Comparison of ENCODE assay signal across 14 cellular contexts in genomic region chr13:28049880-28050871, GRCh38. TPM values are rescaled to one million over a fixed set of nuclear protein-coding genes. Genes with fewer than 3 reads are reported as not detected.
DNase-seq lines count a peak whose midpoint lies in the region; ATAC-seq, FAIRE-seq and TF ChIP-seq lines count a peak whose summit lies in the region.
"Had no signal": no experiment of that assay in that cellular context is flagged by ENCODE, and none has a peak within 500 bp of the region (broad histone marks: within the 10 kb centered on the region; RNA-seq: fewer than 3 reads in every experiment).

No MANE protein-coding gene starts in this region.

- H3K9ac ChIP-seq in kidney (ENCODE audit: low read length in 2 of 2), result peak overlapping the region in 1 of 2 donors; percentile 8
- H3K9ac ChIP-seq: BLaER1 had no signal

- no peak for DNase-seq in kidney
- no peak for DNase-seq in stimulated activated CD4-positive, alpha-beta T cell treated with anti-CD3 and anti-CD28 coated beads, Interleukin-12 subunit alpha, Interleukin-12 subunit beta, amount 100 ng/mL, for 4 hours
- DNase-seq in T-cell, result no peak
- no peak for DNase-seq in activated T-cell treated with anti-CD3 and anti-CD28 coated beads, Interleukin-2, amount 50 U/mL, for 48 hours
- no peak for DNase-seq in foreskin keratinocyte
- DNase-seq: activated CD8-positive, alpha-beta T cell treated with anti-CD3 and anti-CD28 coated beads, Interleukin-2, amount 10 ng/mL, durations not matched to agents 7 days and 5 days; amniotic stem cell had no signal

- no peaks in the 10 kb centered on the region for H3K9me3 ChIP-seq in kidney (ENCODE audit: control insufficient read depth in 1 of 2, low read length in 2 of 2)
- H3K9me3 ChIP-seq: thoracic aorta had no signal

- no peak for TF ChIP-seq CTCF in kidney (IDR thresholded peaks at IDR 0.05; ENCODE audit: borderline replicate concordance, extremely low read depth, insufficient read depth)
- no peak for TF ChIP-seq CTCF in foreskin keratinocyte (conservative IDR thresholded peaks at IDR 0.05)

- H3K27ac ChIP-seq in kidney (ENCODE audit: low read depth in 2 of 2, low read length in 2 of 2), result no peak overlapping the region
- H3K27ac ChIP-seq in foreskin keratinocyte, result no peak overlapping the region
- H3K27ac ChIP-seq: BLaER1, thoracic aorta had no signal

- no peaks in the 10 kb centered on the region for H3K36me3 ChIP-seq in kidney (ENCODE audit: control insufficient read depth in 1 of 2, insufficient read depth in 2 of 2, low read length in 2 of 2)
- H3K36me3 ChIP-seq: BLaER1, thoracic aorta had no signal

- peak; percentile 37 for ATAC-seq in GM18861 (IDR thresholded peaks at IDR 0.05; ENCODE audit: unreplicated experiment)
- peak; percentile 42 for ATAC-seq in GM21825 (IDR thresholded peaks at IDR 0.05; ENCODE audit: unreplicated experiment)
- peak; percentile 29 for ATAC-seq in HG03469 (IDR thresholded peaks at IDR 0.05; ENCODE audit: unreplicated experiment)
- no peak for ATAC-seq in T-cell (replicated peaks in 1 of 4)
- ATAC-seq in foreskin keratinocyte, result no peak
- ATAC-seq: activated CD8-positive, alpha-beta T cell treated with anti-CD3 and anti-CD28 coated beads, Interleukin-2, amount 10 ng/mL, durations not matched to agents 7 days and 5 days; SK-N-SH treated with all-trans-retinoic acid at 6 μM for 48 hours had no signal

- H3K4me1 ChIP-seq in kidney (ENCODE audit: control insufficient read depth in 1 of 2, insufficient read depth in 1 of 2, low read depth in 1 of 2, low read length in 2 of 2), result no peaks in the 10 kb centered on the region
- no peaks in the 10 kb centered on the region for H3K4me1 ChIP-seq in foreskin keratinocyte

- no peak overlapping the region for H3K27ac Mint-ChIP-seq in T-cell
- H3K27ac Mint-ChIP-seq: activated CD8-positive, alpha-beta T cell treated with anti-CD3 and anti-CD28 coated beads, Interleukin-2, amount 10 ng/mL, durations not matched to agents 7 days and 5 days had no signal

- peak; percentile 3 for FAIRE-seq in kidney (lab: Jason Lieb, UNC)

- peaks cover 7 to 8% of the 10 kb centered on the region in 2 donors for H3K27me3 Mint-ChIP-seq in T-cell

- CTCF ChIA-PET in T-cell (lab: Charles Lee), result interaction anchor here in 1 of 2 donors (0.5 kb wide), 1 partner anchor 251 kb away, joined by 3 read pairs; no protein-coding TSS in a partner anchor

- intact Hi-C loops in kidney (cut with DNase I), result no loop called here

- H3K4me3 ChIP-seq in kidney (ENCODE audit: low read length in 2 of 2), result no peak overlapping the region
- H3K4me3 ChIP-seq: BLaER1, thoracic aorta had no signal

- no peaks in the 10 kb centered on the region for H3K9me3 Mint-ChIP-seq in T-cell
- H3K9me3 Mint-ChIP-seq: neural crest cell had no signal

- no peaks in the 10 kb centered on the region for H3K36me3 Mint-ChIP-seq in T-cell

- POLR2A ChIA-PET in T-cell (lab: Charles Lee), result no interaction called here

- peaks cover 26% of the 10 kb centered on the region for H3K27me3 ChIP-seq in foreskin keratinocyte
- H3K27me3 ChIP-seq: BLaER1 had no signal

- peaks cover 0 to 24% (median 12%) of the 10 kb centered on the region in 3 donors for H3K4me1 Mint-ChIP-seq in T-cell
- H3K4me1 Mint-ChIP-seq: neural crest cell had no signal

- no peak overlapping the region for H3K4me3 Mint-ChIP-seq in T-cell
- H3K4me3 Mint-ChIP-seq: activated CD8-positive, alpha-beta T cell treated with anti-CD3 and anti-CD28 coated beads, Interleukin-2, amount 10 ng/mL, durations not matched to agents 7 days and 5 days; neural crest cell had no signal

RNA-seq across cellular contexts. Expression of gene FLT3, which starts 50.2 kb away (rescaled TPM):
- total RNA-seq in kidney (2.9 TPM), T-cell (under 1 TPM; 0.13 to 0.48 (median 0.26) TPM), foreskin keratinocyte (not detected in 2 replicates)
- polyA plus RNA-seq in kidney (ENCODE audit: insufficient read depth, low read depth, low replicate concordance) (not detected), foreskin keratinocyte (not detected in 2 replicates)
- total RNA-seq: activated CD8-positive, alpha-beta T cell treated with anti-CD3 and anti-CD28 coated beads, Interleukin-2, amount 10 ng/mL, durations not matched to agents 7 days and 5 days; neural crest cell had no signal

Comparison
In these comparisons a context has a peak if more than half of its experiments do, and no peak if none do; other contexts are left out.
1. ATAC-seq: peak in GM18861 (single experiment), GM21825 (single experiment) and HG03469 (single experiment); none in T-cell (0 of 4) and foreskin keratinocyte (single experiment).